Comparison of ENCODE assay signal across 23 cellular contexts in genomic region chr10:68829494-68829893, GRCh38.
"Had no signal": no experiment of that assay in that cellular context is flagged by ENCODE, and none has a peak within 500 bp of the region (broad histone marks: within the 10 kb centered on the region; RNA-seq: fewer than 3 reads in every experiment).

No MANE protein-coding gene starts in this region.

- ATAC-seq: activated T-cell treated with anti-CD3 and anti-CD28 coated beads, Interleukin-2, amount 50 U/mL, for 72 hours; effector memory CD8-positive, alpha-beta T cell; esophagus mucosa; left ventricle myocardium superior; sciatic nerve; stimulated activated memory B cell treated with anti-CD40 and anti-IgM and Interleukin-4, amounts not matched to agents 10 μg/mL and 1 μg/mL and 100 μg/mL, for 72 hours had no signal

- H3K9me3 ChIP-seq: adrenal gland, ascending aorta, stomach, transverse colon, vagina had no signal

- DNase-seq: activated B cell treated with CpG ODN at 0.5 μM for 24 hours; activated CD4-positive, alpha-beta memory T cell treated with anti-CD3 and anti-CD28 coated beads, Interleukin-2, amount 10 ng/mL, durations not matched to agents 7 days and 5 days; activated CD4-positive, alpha-beta T cell treated with anti-CD3 and anti-CD28 coated beads for 48 hours; activated effector memory CD4-positive, alpha-beta T cell treated with Interleukin-2 at 50 U/mL for 16 hours; activated T-cell treated with anti-CD3 and anti-CD28 coated beads, Interleukin-2, amount 50 U/mL, for 72 hours; adrenal gland; central memory CD4-positive, alpha-beta T cell; effector memory CD8-positive, alpha-beta T cell; foreskin melanocyte; left ventricle myocardium superior; midbrain; small intestine; stimulated activated CD4-positive, alpha-beta T cell treated with anti-CD3 and anti-CD28 coated beads, Interleukin-2, amount 100 ng/mL, for 24 hours; stomach; T1000; transverse colon had no signal

- H3K36me3 Mint-ChIP-seq: activated naive CD4-positive, alpha-beta T cell treated with anti-CD3 and anti-CD28 coated beads, Interleukin-2, amount 50 U/mL, for 24 hours; stimulated activated memory B cell treated with anti-CD40 and anti-IgM and Interleukin-4, amounts not matched to agents 10 μg/mL and 1 μg/mL and 100 μg/mL, for 72 hours had no signal

- H3K4me3 ChIP-seq: adrenal gland, ascending aorta, transverse colon, vagina had no signal

- H3K27me3 ChIP-seq: adrenal gland, ascending aorta, transverse colon, vagina had no signal

- H3K36me3 ChIP-seq: adrenal gland, ascending aorta, stomach, transverse colon, vagina had no signal

- H3K27ac Mint-ChIP-seq: activated B cell treated with CpG ODN at 0.5 μM for 24 hours; activated CD4-positive, alpha-beta memory T cell treated with anti-CD3 and anti-CD28 coated beads, Interleukin-2, amount 10 ng/mL, durations not matched to agents 7 days and 5 days; activated naive CD4-positive, alpha-beta T cell treated with anti-CD3 and anti-CD28 coated beads, Interleukin-2, amount 50 U/mL, for 24 hours; activated T-cell treated with anti-CD3 and anti-CD28 coated beads, Interleukin-2, amount 50 U/mL, for 72 hours; effector memory CD8-positive, alpha-beta T cell; stimulated activated memory B cell treated with anti-CD40 and anti-IgM and Interleukin-4, amounts not matched to agents 10 μg/mL and 1 μg/mL and 100 μg/mL, for 72 hours; T-helper 1 cell treated with Interleukin-12 subunit alpha and Interleukin-12 subunit beta and Interleukin-4 antibody, amounts not matched to agents 30 μg/mL and 1 μg/mL, for 36 hours had no signal

- H3K27ac ChIP-seq: adrenal gland, ascending aorta, stomach, transverse colon, vagina had no signal

- H3K9me3 Mint-ChIP-seq: activated B cell treated with CpG ODN at 0.5 μM for 24 hours; activated CD4-positive, alpha-beta memory T cell treated with anti-CD3 and anti-CD28 coated beads, Interleukin-2, amount 10 ng/mL, durations not matched to agents 7 days and 5 days; activated naive CD4-positive, alpha-beta T cell treated with anti-CD3 and anti-CD28 coated beads, Interleukin-2, amount 50 U/mL, for 24 hours; activated T-cell treated with anti-CD3 and anti-CD28 coated beads, Interleukin-2, amount 50 U/mL, for 72 hours; effector memory CD8-positive, alpha-beta T cell; stimulated activated memory B cell treated with anti-CD40 and anti-IgM and Interleukin-4, amounts not matched to agents 10 μg/mL and 1 μg/mL and 100 μg/mL, for 72 hours; T-helper 1 cell treated with Interleukin-12 subunit alpha and Interleukin-12 subunit beta and Interleukin-4 antibody, amounts not matched to agents 30 μg/mL and 1 μg/mL, for 36 hours had no signal

- H3K4me1 ChIP-seq: ascending aorta had no signal

- H3K4me3 Mint-ChIP-seq: stimulated activated memory B cell treated with anti-CD40 and anti-IgM and Interleukin-4, amounts not matched to agents 10 μg/mL and 1 μg/mL and 100 μg/mL, for 72 hours had no signal
